ENCODE assay signal across 13 cellular contexts in genomic region chr14:104966261-104967143, GRCh38. TPM values are rescaled to one million over a fixed set of nuclear protein-coding genes. Genes with fewer than 3 reads are reported as not detected.
DNase-seq lines count a peak whose midpoint lies in the region; ATAC-seq, FAIRE-seq and TF ChIP-seq lines count a peak whose summit lies in the region.
"Had no signal": no experiment of that assay in that cellular context is flagged by ENCODE, and none has a peak within 500 bp of the region (broad histone marks: within the 10 kb centered on the region; RNA-seq: fewer than 3 reads in every experiment).

No MANE protein-coding gene starts in this region.

- H2AFZ ChIP-seq in PC-3 (ENCODE audit: low read length) = no peak overlapping the region

- no peaks in the 10 kb centered on the region for H3K9me2 ChIP-seq in PC-3 (replicated peaks; ENCODE audit: low read length)

- no peak overlapping the region for H3K4me3 ChIP-seq in PC-3 (ENCODE audit: low read length)
- H3K4me3 ChIP-seq in esophagus squamous epithelium = peak overlapping the region; percentile 25 to 76 (median 61)
- peak overlapping the region; percentile 14 for H3K4me3 ChIP-seq in mucosa of stomach (ENCODE audit: low read length)
- peak overlapping the region in 1 of 2 donors; percentile 51 for H3K4me3 ChIP-seq in tibial artery

- BruUV-seq in PC-3 (replicated peaks; lab: Mats Ljungman, UMichigan) = no TSS peak

- TF ChIP-seq CTCF in PC-3 (conservative IDR thresholded peaks at IDR 0.05; ENCODE audit: low read depth, low read length) (no peak), esophagus squamous epithelium (IDR thresholded peaks at IDR 0.05) (no peak), tibial artery (IDR thresholded peaks at IDR 0.05) (no peak)

- H3K4me3 Mint-ChIP-seq in stimulated activated memory B cell treated with anti-CD40 and anti-IgM and Interleukin-4, amounts not matched to agents 10 μg/mL and 1 μg/mL and 100 μg/mL, for 72 hours = no peak overlapping the region
- H3K4me3 Mint-ChIP-seq in activated CD8-positive, alpha-beta T cell treated with anti-CD3 and anti-CD28 coated beads, Interleukin-2, amount 10 ng/mL, durations not matched to agents 7 days and 5 days = no peak overlapping the region
- H3K4me3 Mint-ChIP-seq: activated B cell treated with CpG ODN at 0.5 μM for 24 hours; activated CD8-positive, alpha-beta memory T cell treated with anti-CD3 and anti-CD28 coated beads, Interleukin-2, amount 10 ng/mL, durations not matched to agents 7 days and 5 days; T-cell had no signal

- H3K9me3 ChIP-seq in PC-3 (ENCODE audit: low read length) (no peaks in the 10 kb centered on the region), esophagus squamous epithelium (no peaks in the 10 kb centered on the region), mucosa of stomach (ENCODE audit: control insufficient read depth, low read length) (no peaks in the 10 kb centered on the region), tibial artery (no peaks in the 10 kb centered on the region)

- intact Hi-C loops in PC-3 (cut with micrococcal nuclease) (no loop called here), esophagus squamous epithelium (cut with DNase I) (no loop called here), tibial artery (cut with DNase I; ENCODE audit: low total_unique reads) (no loop called here)

- H3K4me2 ChIP-seq in PC-3 (ENCODE audit: low read length) = peak overlapping the region; percentile 87; the same call in 1 of the 2 replicates

- POLR2A ChIA-PET in PC-3 (lab: Charles Lee; ENCODE audit: unreplicated experiment) = no interaction called here
- POLR2A ChIA-PET in activated CD8-positive, alpha-beta T cell treated with anti-CD3 and anti-CD28 coated beads, Interleukin-2, amount 10 ng/mL, durations not matched to agents 7 days and 5 days (lab: Charles Lee) = no interaction called here

- no peaks in the 10 kb centered on the region for H3K36me3 Mint-ChIP-seq in stimulated activated memory B cell treated with anti-CD40 and anti-IgM and Interleukin-4, amounts not matched to agents 10 μg/mL and 1 μg/mL and 100 μg/mL, for 72 hours
- H3K36me3 Mint-ChIP-seq in activated CD8-positive, alpha-beta T cell treated with anti-CD3 and anti-CD28 coated beads, Interleukin-2, amount 10 ng/mL, durations not matched to agents 7 days and 5 days (ENCODE audit: low read depth) = no peaks in the 10 kb centered on the region
- H3K36me3 Mint-ChIP-seq: activated CD8-positive, alpha-beta memory T cell treated with anti-CD3 and anti-CD28 coated beads, Interleukin-2, amount 10 ng/mL, durations not matched to agents 7 days and 5 days; T-cell had no signal

- H3K4me1 ChIP-seq in PC-3 (ENCODE audit: insufficient read depth, low read length) (peaks cover 48% of the 10 kb centered on the region), esophagus squamous epithelium (peaks cover 51 to 62% (median 52%) of the 10 kb centered on the region in 3 donors), mucosa of stomach (ENCODE audit: control insufficient read depth, insufficient read depth, low read length) (peaks cover 47% of the 10 kb centered on the region), tibial artery (peaks cover 0 to 52% (median 45%) of the 10 kb centered on the region in 4 donors)

- no peaks in the 10 kb centered on the region for H3K9me3 Mint-ChIP-seq in stimulated activated memory B cell treated with anti-CD40 and anti-IgM and Interleukin-4, amounts not matched to agents 10 μg/mL and 1 μg/mL and 100 μg/mL, for 72 hours
- H3K9me3 Mint-ChIP-seq in activated CD8-positive, alpha-beta T cell treated with anti-CD3 and anti-CD28 coated beads, Interleukin-2, amount 10 ng/mL, durations not matched to agents 7 days and 5 days (ENCODE audit: insufficient read depth) = no peaks in the 10 kb centered on the region
- H3K9me3 Mint-ChIP-seq: activated B cell treated with CpG ODN at 0.5 μM for 24 hours, nephron, T-cell had no signal

- H3K4me1 Mint-ChIP-seq in stimulated activated memory B cell treated with anti-CD40 and anti-IgM and Interleukin-4, amounts not matched to agents 10 μg/mL and 1 μg/mL and 100 μg/mL, for 72 hours = peaks cover 20% of the 10 kb centered on the region
- no peaks in the 10 kb centered on the region for H3K4me1 Mint-ChIP-seq in activated CD8-positive, alpha-beta T cell treated with anti-CD3 and anti-CD28 coated beads, Interleukin-2, amount 10 ng/mL, durations not matched to agents 7 days and 5 days (ENCODE audit: low read depth)

- TF ChIP-seq POLR2A in esophagus squamous epithelium (IDR thresholded peaks at IDR 0.05) = no peak

- peaks cover 11% of the 10 kb centered on the region; the same call in 1 of the 2 replicates for H3K79me2 ChIP-seq in PC-3 (ENCODE audit: low read length)

- H3K27ac ChIP-seq in PC-3 (ENCODE audit: low read length) = no peak overlapping the region
- H3K27ac ChIP-seq in esophagus squamous epithelium = peak overlapping the region; percentile 93 to 99 (median 98)
- peak overlapping the region; percentile 93 to 97 for H3K27ac ChIP-seq in tibial artery

- no peak for FAIRE-seq in frontal cortex (lab: Jason Lieb, UNC)

- H3F3A ChIP-seq in PC-3 (ENCODE audit: low read length, unreplicated experiment) = no peaks in the 10 kb centered on the region

- H3K36me3 ChIP-seq in PC-3 (ENCODE audit: low read depth, low read length) (no peaks in the 10 kb centered on the region), esophagus squamous epithelium (no peaks in the 10 kb centered on the region), mucosa of stomach (ENCODE audit: control insufficient read depth, insufficient read depth, low read length) (no peaks in the 10 kb centered on the region), tibial artery (no peaks in the 10 kb centered on the region)

- H3K9ac ChIP-seq in PC-3 (ENCODE audit: low read length) (no peak overlapping the region), mucosa of stomach (ENCODE audit: low read length) (peak overlapping the region; percentile 39)

- 50 to 52% methylated on average over 4 to 5 of the region's 12 CpGs for WGBS in esophagus squamous epithelium, 2 donors

- DNase-seq in PC-3 = no peak
- no peak for DNase-seq in esophagus squamous epithelium (lab: John Stamatoyannopoulos, UW)
- DNase-seq in tibial artery = peak in 1 of 2 donors; percentile 69
- no peak for DNase-seq in frontal cortex (ENCODE audit: low spot score in 2 of 2)
- no peak for DNase-seq in activated CD8-positive, alpha-beta T cell treated with anti-CD3 and anti-CD28 coated beads, Interleukin-2, amount 10 ng/mL, durations not matched to agents 7 days and 5 days
- DNase-seq: activated B cell treated with CpG ODN at 0.5 μM for 24 hours; activated CD8-positive, alpha-beta memory T cell treated with anti-CD3 and anti-CD28 coated beads, Interleukin-2, amount 10 ng/mL, durations not matched to agents 7 days and 5 days; activated effector memory CD4-positive, alpha-beta T cell treated with Interleukin-2 at 50 U/mL for 16 hours; NCI-H82; T-cell had no signal

- H3K27me3 ChIP-seq in PC-3 (ENCODE audit: low read length) = no peaks in the 10 kb centered on the region
- peaks cover 0 to 11% (median 0%) of the 10 kb centered on the region in 4 donors for H3K27me3 ChIP-seq in esophagus squamous epithelium
- H3K27me3 ChIP-seq in mucosa of stomach (ENCODE audit: control insufficient read depth, insufficient read depth, low read length) = peaks cover 23% of the 10 kb centered on the region
- H3K27me3 ChIP-seq in tibial artery = no peaks in the 10 kb centered on the region

- no peaks in the 10 kb centered on the region for H4K20me1 ChIP-seq in PC-3 (ENCODE audit: low read length)

- no peak for ATAC-seq in PC-3
- no peak for ATAC-seq in stimulated activated memory B cell treated with anti-CD40 and anti-IgM and Interleukin-4, amounts not matched to agents 10 μg/mL and 1 μg/mL and 100 μg/mL, for 72 hours
- ATAC-seq in activated CD8-positive, alpha-beta T cell treated with anti-CD3 and anti-CD28 coated beads, Interleukin-2, amount 10 ng/mL, durations not matched to agents 7 days and 5 days = no peak
- ATAC-seq: T-cell had no signal

- peaks cover 63% of the 10 kb centered on the region for H3K27me3 Mint-ChIP-seq in stimulated activated memory B cell treated with anti-CD40 and anti-IgM and Interleukin-4, amounts not matched to agents 10 μg/mL and 1 μg/mL and 100 μg/mL, for 72 hours
- peaks cover 14% of the 10 kb centered on the region for H3K27me3 Mint-ChIP-seq in activated CD8-positive, alpha-beta T cell treated with anti-CD3 and anti-CD28 coated beads, Interleukin-2, amount 10 ng/mL, durations not matched to agents 7 days and 5 days (ENCODE audit: low read depth)

- CTCF ChIA-PET in PC-3 (lab: Charles Lee) = no interaction called here
- CTCF ChIA-PET in activated CD8-positive, alpha-beta T cell treated with anti-CD3 and anti-CD28 coated beads, Interleukin-2, amount 10 ng/mL, durations not matched to agents 7 days and 5 days (lab: Charles Lee) = no interaction called here

- no peak overlapping the region for H3K27ac Mint-ChIP-seq in stimulated activated memory B cell treated with anti-CD40 and anti-IgM and Interleukin-4, amounts not matched to agents 10 μg/mL and 1 μg/mL and 100 μg/mL, for 72 hours
- H3K27ac Mint-ChIP-seq in activated CD8-positive, alpha-beta T cell treated with anti-CD3 and anti-CD28 coated beads, Interleukin-2, amount 10 ng/mL, durations not matched to agents 7 days and 5 days = no peak overlapping the region
- H3K27ac Mint-ChIP-seq: activated B cell treated with CpG ODN at 0.5 μM for 24 hours; activated CD8-positive, alpha-beta memory T cell treated with anti-CD3 and anti-CD28 coated beads, Interleukin-2, amount 10 ng/mL, durations not matched to agents 7 days and 5 days; T-cell had no signal

RNA-seq across cellular contexts. Expression of gene AHNAK2, which starts 11.7 kb away (rescaled TPM):
- total RNA-seq in PC-3 (2014; rRNA removed) (25.0 and 31.1 TPM in 2 replicates), esophagus squamous epithelium (100 to 1,000 TPM; 147 to 313 (median 172) TPM), frontal cortex (20.0 TPM)
- not detected for total RNA-seq in activated CD8-positive, alpha-beta T cell treated with anti-CD3 and anti-CD28 coated beads, Interleukin-2, amount 10 ng/mL, durations not matched to agents 7 days and 5 days
- total RNA-seq: activated B cell treated with CpG ODN at 0.5 μM for 24 hours; activated CD8-positive, alpha-beta memory T cell treated with anti-CD3 and anti-CD28 coated beads, Interleukin-2, amount 10 ng/mL, durations not matched to agents 7 days and 5 days had no signal

RNA-seq across cellular contexts. Expression of gene CLBA1, which starts 19.1 kb away (rescaled TPM):
- 19.2 and 27.5 TPM in 2 replicates for total RNA-seq in PC-3 (2014; rRNA removed)
- total RNA-seq in esophagus squamous epithelium = 10 to 100 TPM in 1 of 4 donors, 1 to 10 TPM in 3; 5.5 to 19.3 (median 7.3) TPM
- total RNA-seq in frontal cortex = 13.0 TPM
- total RNA-seq in activated CD8-positive, alpha-beta T cell treated with anti-CD3 and anti-CD28 coated beads, Interleukin-2, amount 10 ng/mL, durations not matched to agents 7 days and 5 days = under 1 TPM; 0.55 to 0.95 TPM

RNA-seq across cellular contexts. Expression of gene PLD4, which starts 41.8 kb away (rescaled TPM):
- total RNA-seq in PC-3 (2014; rRNA removed) = 0.04 TPM in 1 of 2 replicates, not detected in the other
- under 1 TPM; 0.18 to 0.95 (median 0.64) TPM for total RNA-seq in esophagus squamous epithelium
- 3.7 TPM for total RNA-seq in frontal cortex
- total RNA-seq in activated CD8-positive, alpha-beta T cell treated with anti-CD3 and anti-CD28 coated beads, Interleukin-2, amount 10 ng/mL, durations not matched to agents 7 days and 5 days = not detected
- total RNA-seq: activated CD8-positive, alpha-beta memory T cell treated with anti-CD3 and anti-CD28 coated beads, Interleukin-2, amount 10 ng/mL, durations not matched to agents 7 days and 5 days had no signal

RNA-seq across cellular contexts. Expression of gene CDCA4, which starts 54.4 kb away (rescaled TPM):
- total RNA-seq in PC-3 (2014; rRNA removed) = 113 and 133 TPM in 2 replicates
- 10 to 100 TPM; 15.3 to 35.0 (median 23.3) TPM for total RNA-seq in esophagus squamous epithelium
- total RNA-seq in frontal cortex = 11.0 TPM
- total RNA-seq in activated CD8-positive, alpha-beta T cell treated with anti-CD3 and anti-CD28 coated beads, Interleukin-2, amount 10 ng/mL, durations not matched to agents 7 days and 5 days = 10 to 100 TPM; 59.9 to 62.3 TPM

Comparison
In these comparisons a context has a peak if more than half of its experiments do, and no peak if none do; other contexts are left out.
1. RNA of gene AHNAK2, which starts 11.7 kb away (total RNA-seq): 147 to 313 TPM in esophagus squamous epithelium, 25.0 to 31.1 TPM in PC-3 and 20.0 TPM in frontal cortex (single experiment); not detected in activated CD8-positive, alpha-beta T cell treated with anti-CD3 and anti-CD28 coated beads, Interleukin-2, amount 10 ng/mL, durations not matched to agents 7 days and 5 days; every median in the first group is over 10 times any median in the second.